In genomic region chr10:48941427-48942075, GRCh38 we compare ENCODE assay signal across 33 cellular contexts. TPM values are rescaled to one million over a fixed set of nuclear protein-coding genes. Genes with fewer than 3 reads are reported as not detected.
"Had no signal": no experiment of that assay in that cellular context is flagged by ENCODE, and none has a peak within 500 bp of the region (broad histone marks: within the 10 kb centered on the region; RNA-seq: fewer than 3 reads in every experiment).

No MANE protein-coding gene starts in this region.

- H3K4me3 Mint-ChIP-seq: activated CD4-positive, alpha-beta memory T cell treated with anti-CD3 and anti-CD28 coated beads, Interleukin-2, amount 10 ng/mL, durations not matched to agents 7 days and 5 days; activated CD4-positive, alpha-beta T cell treated with anti-CD3 and anti-CD28 coated beads, Interleukin-2, amount 10 ng/mL, durations not matched to agents 7 days and 5 days; activated naive CD8-positive, alpha-beta T cell; immature natural killer cell; naive thymus-derived CD4-positive, alpha-beta T cell; stimulated activated memory B cell treated with anti-CD40 and anti-IgM and Interleukin-4, amounts not matched to agents 10 μg/mL and 1 μg/mL and 100 μg/mL, for 72 hours; WTC11 had no signal

- H3K4me1 ChIP-seq: body of pancreas, testis, uterus had no signal

- H3K27me3 ChIP-seq: body of pancreas, testis, transverse colon, uterus had no signal

- H3K36me3 ChIP-seq: transverse colon, uterus had no signal

- H3K36me3 Mint-ChIP-seq: activated naive CD8-positive, alpha-beta T cell; immature natural killer cell; naive thymus-derived CD4-positive, alpha-beta T cell; WTC11 had no signal

- ATAC-seq: body of pancreas; esophagus mucosa; naive thymus-derived CD4-positive, alpha-beta T cell; sciatic nerve; stimulated activated memory B cell treated with anti-CD40 and anti-IgM and Interleukin-4, amounts not matched to agents 10 μg/mL and 1 μg/mL and 100 μg/mL, for 72 hours; WTC11 had no signal

- H3K27ac Mint-ChIP-seq: activated CD4-positive, alpha-beta memory T cell treated with anti-CD3 and anti-CD28 coated beads, Interleukin-2, amount 10 ng/mL, durations not matched to agents 7 days and 5 days; activated CD4-positive, alpha-beta T cell treated with anti-CD3 and anti-CD28 coated beads, Interleukin-2, amount 10 ng/mL, durations not matched to agents 7 days and 5 days; activated naive CD8-positive, alpha-beta T cell; immature natural killer cell; naive thymus-derived CD4-positive, alpha-beta T cell; progenitor cell of endocrine pancreas; stimulated activated memory B cell treated with anti-CD40 and anti-IgM and Interleukin-4, amounts not matched to agents 10 μg/mL and 1 μg/mL and 100 μg/mL, for 72 hours; WTC11 had no signal

- DNase-seq: activated CD4-positive, alpha-beta memory T cell treated with anti-CD3 and anti-CD28 coated beads, Interleukin-2, amount 10 ng/mL, durations not matched to agents 7 days and 5 days; activated CD4-positive, alpha-beta T cell treated with anti-CD3 and anti-CD28 coated beads for 1 hour; activated CD4-positive, alpha-beta T cell treated with anti-CD3 and anti-CD28 coated beads, Interleukin-2, amount 10 ng/mL, durations not matched to agents 7 days and 5 days; activated effector memory CD4-positive, alpha-beta T cell treated with Interleukin-2 at 50 U/mL for 16 hours; activated naive CD4-positive, alpha-beta T cell treated with Interleukin-2 at 50 U/mL for 16 hours; aorta; body of pancreas; foreskin fibroblast; hypothalamus; immature natural killer cell; midbrain; naive thymus-derived CD4-positive, alpha-beta T cell; SK-N-SH; stimulated activated CD4-positive, alpha-beta T cell treated with anti-CD3 and anti-CD28 coated beads, Interleukin-1b, Interleukin-23, amount 100 ng/mL, for 48 hours; stimulated activated CD4-positive, alpha-beta T cell treated with anti-CD3 and anti-CD28 coated beads, Interleukin-4, amount 100 ng/mL, for 4 hours; stimulated activated CD8-positive, alpha-beta memory T cell treated with anti-CD3 and anti-CD28 coated beads, Interleukin-4, amount 100 ng/mL, for 48 hours; T-helper 2 cell; testis; transverse colon; uterus had no signal

- H3K9me3 ChIP-seq: body of pancreas, SK-N-SH, testis, transverse colon, uterus had no signal

- H3K27me3 Mint-ChIP-seq: activated CD4-positive, alpha-beta T cell treated with anti-CD3 and anti-CD28 coated beads, Interleukin-2, amount 10 ng/mL, durations not matched to agents 7 days and 5 days; activated naive CD8-positive, alpha-beta T cell; naive thymus-derived CD4-positive, alpha-beta T cell; stimulated activated memory B cell treated with anti-CD40 and anti-IgM and Interleukin-4, amounts not matched to agents 10 μg/mL and 1 μg/mL and 100 μg/mL, for 72 hours had no signal

- H3K9me3 Mint-ChIP-seq: activated CD4-positive, alpha-beta memory T cell treated with anti-CD3 and anti-CD28 coated beads, Interleukin-2, amount 10 ng/mL, durations not matched to agents 7 days and 5 days; activated CD4-positive, alpha-beta T cell treated with anti-CD3 and anti-CD28 coated beads, Interleukin-2, amount 10 ng/mL, durations not matched to agents 7 days and 5 days; immature natural killer cell; naive thymus-derived CD4-positive, alpha-beta T cell; stimulated activated memory B cell treated with anti-CD40 and anti-IgM and Interleukin-4, amounts not matched to agents 10 μg/mL and 1 μg/mL and 100 μg/mL, for 72 hours; WTC11 had no signal

- H3K4me2 ChIP-seq: SK-N-SH had no signal

- H3K9ac ChIP-seq: SK-N-SH had no signal

- H3K4me3 ChIP-seq: body of pancreas, skin epidermis, testis, transverse colon, uterus had no signal

- H3K4me1 Mint-ChIP-seq: activated CD4-positive, alpha-beta memory T cell treated with anti-CD3 and anti-CD28 coated beads, Interleukin-2, amount 10 ng/mL, durations not matched to agents 7 days and 5 days; activated CD4-positive, alpha-beta T cell treated with anti-CD3 and anti-CD28 coated beads, Interleukin-2, amount 10 ng/mL, durations not matched to agents 7 days and 5 days; immature natural killer cell; naive thymus-derived CD4-positive, alpha-beta T cell; stimulated activated memory B cell treated with anti-CD40 and anti-IgM and Interleukin-4, amounts not matched to agents 10 μg/mL and 1 μg/mL and 100 μg/mL, for 72 hours had no signal

- H3K27ac ChIP-seq: body of pancreas, skin epidermis, testis, transverse colon, uterus had no signal

RNA-seq across cellular contexts. Expression of gene LRRC18, which starts 1.9 kb away (rescaled TPM):
- total RNA-seq: activated CD4-positive, alpha-beta memory T cell treated with anti-CD3 and anti-CD28 coated beads, Interleukin-2, amount 10 ng/mL, durations not matched to agents 7 days and 5 days; activated CD4-positive, alpha-beta T cell treated with anti-CD3 and anti-CD28 coated beads, Interleukin-2, amount 10 ng/mL, durations not matched to agents 7 days and 5 days; aorta; body of pancreas; esophagus mucosa; kidney epithelial cell; lower leg skin; naive thymus-derived CD4-positive, alpha-beta T cell; omental fat pad; progenitor cell of endocrine pancreas; renal cortical epithelial cell; sciatic nerve; transverse colon; WTC11 had no signal
- polyA plus RNA-seq: adipose tissue; aorta; immature natural killer cell; naive thymus-derived CD4-positive, alpha-beta T cell; neural cell; SK-N-SH had no signal
